25 cellular contexts compared by ENCODE assay signal in the genomic region with DNA sequence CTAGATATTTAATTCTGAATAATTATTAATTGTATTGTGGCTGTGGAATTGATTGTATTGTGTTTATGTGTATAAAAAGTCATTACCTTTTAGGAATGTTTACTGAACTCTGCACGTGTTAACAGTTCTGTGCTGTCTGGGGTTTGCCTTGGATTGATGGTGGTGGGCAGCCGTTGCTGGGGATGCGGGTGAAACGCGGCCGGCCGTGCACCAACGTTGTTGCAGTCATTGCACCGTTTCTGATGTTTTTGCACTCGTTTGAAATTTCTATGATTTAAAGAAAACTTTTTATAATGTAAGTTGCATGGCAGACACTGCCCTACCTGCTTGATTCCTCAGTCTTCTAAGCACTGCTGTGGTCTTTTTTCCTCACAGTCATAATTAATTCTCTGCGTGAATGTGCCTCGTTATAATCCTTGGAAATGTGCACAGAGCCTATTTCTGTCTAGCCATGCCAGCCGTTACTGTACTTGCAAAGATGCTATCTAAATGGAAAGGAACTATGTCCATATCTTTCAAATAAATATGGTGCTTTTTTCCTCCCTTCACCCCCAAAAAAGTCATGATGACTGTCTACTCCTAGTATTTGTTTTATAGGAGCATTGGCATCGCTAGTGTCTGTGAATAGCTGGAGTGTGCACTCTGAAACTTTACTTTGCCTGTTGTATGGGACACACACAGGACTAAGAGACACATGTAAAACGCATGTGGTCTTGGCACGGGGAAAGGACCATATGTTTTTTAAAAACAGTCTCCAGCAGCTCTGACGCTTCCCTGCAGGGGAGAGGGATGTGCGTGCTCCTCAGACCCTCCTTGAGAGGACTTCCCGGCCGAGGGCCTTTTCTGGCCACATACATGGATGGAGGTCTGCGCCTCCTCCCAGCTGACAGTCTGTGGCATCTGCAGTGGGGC. TPM values are rescaled to one million over a fixed set of nuclear protein-coding genes. Genes with fewer than 3 reads are reported as not detected.
"Had no signal": no experiment of that assay in that cellular context is flagged by ENCODE, and none has a peak within 500 bp of the region (broad histone marks: within the 10 kb centered on the region; RNA-seq: fewer than 3 reads in every experiment).

No MANE protein-coding gene starts in this region.

- H3K27ac ChIP-seq: cardiac muscle cell, foreskin keratinocyte, left ventricle myocardium inferior, neutrophil, ovary, psoas muscle, right atrium auricular region, thyroid gland, WERI-Rb-1 had no signal

- H3K4me3 ChIP-seq: cardiac muscle cell, ovary, psoas muscle, thyroid gland had no signal

- H3K36me3 ChIP-seq: cardiac muscle cell, left ventricle myocardium inferior, neutrophil, ovary, right atrium auricular region, thyroid gland, WERI-Rb-1 had no signal

- H3K9me3 ChIP-seq: neutrophil, ovary, psoas muscle, right atrium auricular region, thyroid gland had no signal

- DNase-seq: activated CD4-positive, alpha-beta T cell treated with anti-CD3 and anti-CD28 coated beads, Interleukin-2, amount 10 ng/mL, durations not matched to agents 7 days and 5 days; activated CD4-positive, CD25-positive, alpha-beta regulatory T cell treated with anti-CD3 and anti-CD28 coated beads, Interleukin-2, amount 50 U/mL, for 72 hours; activated CD8-positive, alpha-beta memory T cell treated with anti-CD3 and anti-CD28 coated beads, Interleukin-2, amount 10 ng/mL, durations not matched to agents 7 days and 5 days; activated CD8-positive, alpha-beta T cell treated with anti-CD3 and anti-CD28 coated beads for 36 hours; activated effector memory CD4-positive, alpha-beta T cell treated with anti-CD3 and anti-CD28 coated beads, Interleukin-2, amount 50 U/mL, for 16 hours; activated naive CD4-positive, alpha-beta T cell treated with anti-CD3 and anti-CD28 coated beads, Interleukin-2, amount 10 ng/mL, durations not matched to agents 7 days and 5 days; activated T-cell treated with anti-CD3 and anti-CD28 coated beads for 4 hours; amygdala; effector CD4-positive, alpha-beta T cell; erythroblast; left ventricle myocardium inferior; mammary epithelial cell; midbrain; natural killer cell; psoas muscle; stimulated activated CD4-positive, alpha-beta T cell treated with anti-CD3 and anti-CD28 coated beads, Interleukin-12 subunit alpha, Interleukin-12 subunit beta, amount 100 ng/mL, for 4 hours; stimulated activated CD4-positive, alpha-beta T cell treated with anti-CD3 and anti-CD28 coated beads, Interleukin-1b, Interleukin-23, amount 100 ng/mL, for 48 hours; substantia nigra; WERI-Rb-1 had no signal

- H3K27me3 ChIP-seq: cardiac muscle cell, ovary, right atrium auricular region, thyroid gland had no signal

- H3K4me1 ChIP-seq: foreskin keratinocyte, psoas muscle had no signal

RNA-seq across cellular contexts. Expression of a gene that starts 40.7 kb away (rescaled TPM):
- total RNA-seq: foreskin keratinocyte had no signal
